Comparison of ENCODE assay signal across 14 cellular contexts in genomic region chr12:123059501-123059900, GRCh38.
DNase-seq lines count a peak whose midpoint lies in the region; ATAC-seq and TF ChIP-seq lines count a peak whose summit lies in the region.
"Had no signal": no experiment of that assay in that cellular context is flagged by ENCODE, and none has a peak within 500 bp of the region (broad histone marks: within the 10 kb centered on the region; RNA-seq: fewer than 3 reads in every experiment).

No MANE protein-coding gene starts in this region.

- H3K14ac ChIP-seq in H9 (ENCODE audit: insufficient read depth, low read length), result no peak overlapping the region

- no peak overlapping the region for H3K23ac ChIP-seq in H9 (ENCODE audit: insufficient read length, low read depth, low read length)

- no peak for TF ChIP-seq CTCF in upper lobe of left lung (IDR thresholded peaks at IDR 0.05)
- TF ChIP-seq CTCF in H9 (conservative IDR thresholded peaks at IDR 0.05), result no peak

- no peak overlapping the region for H2AK5ac ChIP-seq in H9 (ENCODE audit: insufficient read length, low read length)

- H3K36me3 Mint-ChIP-seq in H9 (ENCODE audit: insufficient read depth in 1 of 3, low read depth in 3 of 3), result no peaks in the 10 kb centered on the region; a peak in 1 of 7 replicates
- H3K36me3 Mint-ChIP-seq in activated T-helper 17 cell treated with anti-CD3 and anti-CD28 coated beads, Interleukin-2, amount 50 U/mL, for 72 hours (ENCODE audit: low read depth), result no peaks in the 10 kb centered on the region
- H3K36me3 Mint-ChIP-seq: activated naive CD8-positive, alpha-beta T cell; WTC11 had no signal

- no peak overlapping the region for H4K91ac ChIP-seq in H9 (ENCODE audit: insufficient read length, low read depth, low read length)

- H3K9me3 ChIP-seq in right cardiac atrium (ENCODE audit: control insufficient read depth, low read length) (no peaks in the 10 kb centered on the region), upper lobe of left lung (no peaks in the 10 kb centered on the region), H9 (ENCODE audit: control insufficient read depth, low read depth, low read length) (no peaks in the 10 kb centered on the region)

- H2AFZ ChIP-seq in H9 (ENCODE audit: low read length), result no peak overlapping the region

- H3K27me3 ChIP-seq in right cardiac atrium (ENCODE audit: control insufficient read depth, insufficient read depth) (no peaks in the 10 kb centered on the region), upper lobe of left lung (no peaks in the 10 kb centered on the region), H9 (ENCODE audit: insufficient read depth, low read length) (no peaks in the 10 kb centered on the region)

- no peak overlapping the region for H3K27ac Mint-ChIP-seq in H9
- no peak overlapping the region for H3K27ac Mint-ChIP-seq in activated T-helper 17 cell treated with anti-CD3 and anti-CD28 coated beads, Interleukin-2, amount 50 U/mL, for 72 hours
- H3K27ac Mint-ChIP-seq: activated naive CD8-positive, alpha-beta T cell; dendritic cell treated with granulocyte-macrophage colony-stimulating factor and Interleukin-4, amounts not matched to agents 40 ng/mL and 50 ng/mL, for 4 days; WTC11 had no signal

- 30% methylated on average over 1 of the region's 1 CpG for WGBS in right cardiac atrium
- 47 to 62% methylated on average over 1 of the region's 1 CpG for WGBS in upper lobe of left lung, 2 donors
- WGBS in H9 (ENCODE audit: extremely low coverage, insufficient read length, low lambda C conversion rate), result no CpG with 5 or more reads among the region's 1 CpG

- peaks cover 2 to 6% of the 10 kb centered on the region in 2 experiments; a peak in 2 of 4 replicates for H3K4me1 Mint-ChIP-seq in H9
- no peaks in the 10 kb centered on the region for H3K4me1 Mint-ChIP-seq in activated T-helper 17 cell treated with anti-CD3 and anti-CD28 coated beads, Interleukin-2, amount 50 U/mL, for 72 hours

- H3K56ac ChIP-seq in H9 (ENCODE audit: insufficient read length, low read depth, low read length), result no peak overlapping the region

- H3K23me2 ChIP-seq in H9 (ENCODE audit: insufficient read length, low read depth, low read length, poor library complexity, severe bottlenecking), result no peaks in the 10 kb centered on the region

- DNase-seq in NCI-H82 (lab: John Stamatoyannopoulos, UW) (peak; percentile 53), NCI-H82 treated with DMSO at 0.1 percent for 48 hours (lab: John Stamatoyannopoulos, UW; ENCODE audit: unreplicated experiment) (no peak), RPMI7951 (ENCODE audit: low read depth) (peak; percentile 77), right cardiac atrium (no peak), upper lobe of left lung (no peak), H9 (no peak), cerebellar nuclear complex (lab: John Stamatoyannopoulos, UW) (no peak)
- DNase-seq: DND-41, NCI-H774 had no signal

- no peak overlapping the region for H3K4me3 Mint-ChIP-seq in H9
- no peak overlapping the region for H3K4me3 Mint-ChIP-seq in activated T-helper 17 cell treated with anti-CD3 and anti-CD28 coated beads, Interleukin-2, amount 50 U/mL, for 72 hours
- H3K4me3 Mint-ChIP-seq: activated naive CD8-positive, alpha-beta T cell; dendritic cell treated with granulocyte-macrophage colony-stimulating factor and Interleukin-4, amounts not matched to agents 40 ng/mL and 50 ng/mL, for 4 days; WTC11 had no signal

- TF ChIP-seq EP300 in upper lobe of left lung (IDR thresholded peaks at IDR 0.05), result no peak

- H3K4me2 ChIP-seq in H9 (ENCODE audit: insufficient read depth, insufficient read length, low read length), result no peak overlapping the region

- H4K8ac ChIP-seq in H9 (replicated peaks; ENCODE audit: insufficient read length, low read depth, low read length), result no peak overlapping the region

- ATAC-seq in right cardiac atrium, result peak in 1 of 2 donors; percentile 10
- no peak for ATAC-seq in upper lobe of left lung (ENCODE audit: low FRiP score in 2 of 2)
- no peak for ATAC-seq in activated T-helper 17 cell treated with anti-CD3 and anti-CD28 coated beads, Interleukin-2, amount 50 U/mL, for 72 hours (replicated peaks)
- ATAC-seq: WTC11 had no signal

- no peak overlapping the region for H2BK20ac ChIP-seq in H9 (ENCODE audit: low read depth, low read length, poor library complexity, severe bottlenecking)

- H3K27me3 Mint-ChIP-seq in H9 (ENCODE audit: low read depth), result peaks cover 11% of the 10 kb centered on the region
- no peaks in the 10 kb centered on the region for H3K27me3 Mint-ChIP-seq in activated T-helper 17 cell treated with anti-CD3 and anti-CD28 coated beads, Interleukin-2, amount 50 U/mL, for 72 hours
- H3K27me3 Mint-ChIP-seq: activated naive CD8-positive, alpha-beta T cell; dendritic cell treated with granulocyte-macrophage colony-stimulating factor and Interleukin-4, amounts not matched to agents 40 ng/mL and 50 ng/mL, for 4 days had no signal

- no peaks in the 10 kb centered on the region for H3K79me1 ChIP-seq in H9 (ENCODE audit: insufficient read depth, low read depth, low read length, poor library complexity, severe bottlenecking)

- H3K27ac ChIP-seq in right cardiac atrium (ENCODE audit: low read length) (peak overlapping the region; percentile 71), upper lobe of left lung (peak overlapping the region in 3 of 4 donors; percentile 14 to 71 (median 46)), H9 (ENCODE audit: insufficient read length, low read depth, low read length) (no peak overlapping the region)
- H3K27ac ChIP-seq: SK-N-MC had no signal

- H3K4me3 ChIP-seq in right cardiac atrium (ENCODE audit: low read length) (no peak overlapping the region), upper lobe of left lung (no peak overlapping the region)
- H3K4me3 ChIP-seq: SK-N-MC had no signal

- H3K4ac ChIP-seq in H9 (ENCODE audit: low read depth, low read length), result no peak overlapping the region

- no peak overlapping the region for H2BK5ac ChIP-seq in H9 (ENCODE audit: insufficient read length, low read length)

- no peak overlapping the region for H3T11ph ChIP-seq in H9 (ENCODE audit: low read length)

- H3K79me2 ChIP-seq in H9 (ENCODE audit: insufficient read depth, low read length), result no peaks in the 10 kb centered on the region

- no peak overlapping the region for H3K18ac ChIP-seq in H9 (ENCODE audit: insufficient read length, low read depth, low read length)

- intact Hi-C loops in right cardiac atrium (cut with DNase I), result no loop called here

- H3K9me3 Mint-ChIP-seq in H9, result no peaks in the 10 kb centered on the region; a peak in 1 of 5 replicates
- no peaks in the 10 kb centered on the region for H3K9me3 Mint-ChIP-seq in activated T-helper 17 cell treated with anti-CD3 and anti-CD28 coated beads, Interleukin-2, amount 50 U/mL, for 72 hours
- H3K9me3 Mint-ChIP-seq: dendritic cell treated with granulocyte-macrophage colony-stimulating factor and Interleukin-4, amounts not matched to agents 40 ng/mL and 50 ng/mL, for 4 days; WTC11 had no signal

- no peak overlapping the region for H3K9ac ChIP-seq in H9 (ENCODE audit: extremely low read depth, insufficient read length, low read length)

- H3K4me1 ChIP-seq in right cardiac atrium (ENCODE audit: control insufficient read depth, insufficient read depth, low read length) (peaks cover 40% of the 10 kb centered on the region), upper lobe of left lung (peaks cover 55 to 84% (median 72%) of the 10 kb centered on the region in 4 donors), H9 (ENCODE audit: insufficient read depth, low read length) (no peaks in the 10 kb centered on the region)

- H4K20me1 ChIP-seq in H9 (ENCODE audit: control insufficient read depth, insufficient read depth, insufficient read length), result no peaks in the 10 kb centered on the region

- no peaks in the 10 kb centered on the region for H3K36me3 ChIP-seq in upper lobe of left lung

- no peak overlapping the region for H4K5ac ChIP-seq in H9 (ENCODE audit: insufficient read length, low read depth, low read length)

- TF ChIP-seq POLR2A in upper lobe of left lung (IDR thresholded peaks at IDR 0.05), result no peak

- no peak overlapping the region for H2BK120ac ChIP-seq in H9 (ENCODE audit: low read depth, low read length, poor library complexity, severe bottlenecking)

- H2BK12ac ChIP-seq in H9 (ENCODE audit: insufficient read length, low read depth, low read length), result no peak overlapping the region

- H2BK15ac ChIP-seq in H9 (ENCODE audit: low read depth, low read length), result no peak overlapping the region

Comparison
In these comparisons a context has a peak if more than half of its experiments do, and no peak if none do; other contexts are left out.
1. DNase-seq: peak in NCI-H82 (single experiment) and RPMI7951 (single experiment); none in NCI-H82 treated with DMSO at 0.1 percent for 48 hours (single experiment), right cardiac atrium (0 of 3), upper lobe of left lung (0 of 2), H9 (single experiment) and cerebellar nuclear complex (0 of 2).